ENCODE assay signal across 7 cellular contexts in genomic region chr16:47258874-47259461, GRCh38.
A peak's percentile ranks its signal among the peaks of the same experiment; 100 is the strongest.
DNase-seq lines count a peak whose midpoint lies in the region; ATAC-seq, FAIRE-seq and TF ChIP-seq lines count a peak whose summit lies in the region.

No MANE protein-coding gene starts in this region.

- H3K79me2 ChIP-seq in OCI-LY1 (ENCODE audit: insufficient read depth, low read length): no peaks in the 10 kb centered on the region

- no peaks in the 10 kb centered on the region for H3F3A ChIP-seq in OCI-LY1 (ENCODE audit: insufficient read depth, low read length)

- peaks cover 46% of the 10 kb centered on the region for H3K36me3 ChIP-seq in OCI-LY1 (ENCODE audit: insufficient read depth, low read length)
- H3K36me3 ChIP-seq in small intestine (ENCODE audit: control insufficient read depth in 2 of 2, insufficient read depth in 2 of 2, low read length in 2 of 2): peaks cover 0 to 6% of the 10 kb centered on the region in 2 donors

- H3K27ac ChIP-seq in OCI-LY1 (ENCODE audit: low read depth, low read length, poor library complexity, severe bottlenecking) (no peak overlapping the region), small intestine (ENCODE audit: low read depth in 1 of 2, low read length in 1 of 2) (no peak overlapping the region)

- H3K4me3 ChIP-seq in OCI-LY1 (ENCODE audit: low read depth, low read length, poor library complexity, severe bottlenecking) (no peak overlapping the region), epithelial cell of proximal tubule (ENCODE audit: low read depth, low read length) (no peak overlapping the region), small intestine (ENCODE audit: low read depth in 1 of 2, low read length in 2 of 2) (no peak overlapping the region)

- H3K4me1 ChIP-seq in OCI-LY1 (ENCODE audit: insufficient read depth, low read length, severe bottlenecking): no peaks in the 10 kb centered on the region
- H3K4me1 ChIP-seq in small intestine (ENCODE audit: control insufficient read depth in 2 of 2, insufficient read depth in 1 of 2, low read depth in 1 of 2, low read length in 1 of 2): no peaks in the 10 kb centered on the region

- ATAC-seq in GM19468 (IDR thresholded peaks at IDR 0.05; ENCODE audit: extremely low read depth, unreplicated experiment): peak; percentile 49

- 68 to 77% (median 74%) methylated on average over 2 of the region's 2 CpGs for WGBS in small intestine, 3 donors

- no peak overlapping the region for H3K4me2 ChIP-seq in OCI-LY1 (ENCODE audit: low read length)

- TF ChIP-seq CTCF in OCI-LY1 (IDR thresholded peaks at IDR 0.05; ENCODE audit: low read length): peak; percentile 72
- peak; percentile 78 for TF ChIP-seq CTCF in epithelial cell of proximal tubule (conservative IDR thresholded peaks at IDR 0.05; ENCODE audit: low read depth, low read length)

- no peaks in the 10 kb centered on the region for H3K9me2 ChIP-seq in OCI-LY1 (ENCODE audit: low read depth, low read length)

- H2AFZ ChIP-seq in OCI-LY1 (ENCODE audit: low read length): no peak overlapping the region

- FAIRE-seq in small intestine (lab: Jason Lieb, UNC) (peak; percentile 5), GM12891 (lab: Jason Lieb, UNC) (no peak)

- H3K27me3 ChIP-seq in OCI-LY1 (ENCODE audit: insufficient read depth, low read length): no peaks in the 10 kb centered on the region
- no peaks in the 10 kb centered on the region for H3K27me3 ChIP-seq in small intestine (ENCODE audit: control insufficient read depth in 2 of 2, insufficient read depth in 2 of 2, low read length in 2 of 2)

- DNase-seq in DMS53 (lab: John Stamatoyannopoulos, UW): peak; percentile 58
- DNase-seq in epithelial cell of proximal tubule (ENCODE audit: low read depth): no peak
- peak; percentile 21 for DNase-seq in small intestine
- DNase-seq in GM12891 (ENCODE audit: insufficient read length, low spot score): no peak
- no peak for DNase-seq in ureter (ENCODE audit: low spot score)

- H3K9ac ChIP-seq in OCI-LY1 (ENCODE audit: low read length): no peak overlapping the region

- no peak for TF ChIP-seq POLR2A in GM12891 (IDR thresholded peaks at IDR 0.05; ENCODE audit: low read depth, low read length)

- no peaks in the 10 kb centered on the region for H4K20me1 ChIP-seq in OCI-LY1 (ENCODE audit: insufficient read depth, low read length)

- H3K9me3 ChIP-seq in OCI-LY1 (ENCODE audit: low read length): no peaks in the 10 kb centered on the region
- H3K9me3 ChIP-seq in small intestine (ENCODE audit: control insufficient read depth, low read depth): no peaks in the 10 kb centered on the region

TF ChIP-seq in GM12891, 5 proteins besides CTCF, POLR2A, EP300 and RAD21:
- TF ChIP-seq POU2F2 (IDR thresholded peaks at IDR 0.05; ENCODE audit: low read depth, low read length) (no peak), PAX5 (IDR thresholded peaks at IDR 0.05; ENCODE audit: insufficient read depth, low read length, severe bottlenecking) (no peak), SPI1 (IDR thresholded peaks at IDR 0.05; ENCODE audit: low read depth, low read length) (no peak), POLR2AphosphoS5 (IDR thresholded peaks at IDR 0.05; ENCODE audit: low read depth, low read length) (no peak), TAF1 (IDR thresholded peaks at IDR 0.05; ENCODE audit: low read depth, low read length) (no peak)
TF ChIP-seq in GM12891: peak in this region for 0.

Comparison
In these comparisons a context has a peak if more than half of its experiments do, and no peak if none do; other contexts are left out.
1. DNase-seq: peak in DMS53 (single experiment) and small intestine (single experiment); none in epithelial cell of proximal tubule (single experiment), GM12891 (single experiment) and ureter (single experiment).